1 cellular context compared by ENCODE assay signal in the genomic region with DNA sequence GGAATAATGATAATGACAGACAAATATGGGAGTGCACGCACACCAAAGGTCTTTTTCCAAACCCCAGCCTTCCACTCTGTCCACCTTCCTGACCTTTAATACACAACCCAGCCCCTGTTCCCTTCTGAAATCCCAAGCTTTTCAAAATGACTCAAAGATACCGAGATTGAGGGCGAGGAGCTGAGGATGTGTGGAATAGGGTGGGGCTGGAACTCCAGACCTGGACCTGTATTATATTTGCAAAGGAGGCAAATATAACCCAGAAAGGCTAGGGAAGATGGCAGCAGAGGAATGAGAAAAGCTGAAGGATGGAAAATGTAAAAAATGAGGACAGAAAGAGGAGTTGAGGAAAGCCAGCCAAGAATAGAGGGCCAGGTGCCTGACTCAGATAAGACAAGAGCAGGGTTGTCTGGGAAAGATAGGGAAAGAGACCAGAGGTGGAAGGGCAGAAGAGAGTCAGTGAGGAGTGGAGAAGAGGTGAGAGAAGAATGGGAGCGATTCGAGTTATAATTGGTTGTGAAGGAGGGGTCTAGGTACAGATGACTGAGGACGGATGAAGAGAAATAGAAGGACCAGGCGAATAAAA.
TF ChIP-seq lines count a peak whose summit lies in the region.

No MANE protein-coding gene starts in this region.

TF ChIP-seq in GM23338, 12 proteins besides CTCF, POLR2A, EP300 and RAD21 (continued from another document):
- no peak for TF ChIP-seq ZNF462 (CRISPR knock-in tag; IDR thresholded peaks at IDR 0.05)
- no peak for TF ChIP-seq EZH2 (IDR thresholded peaks at IDR 0.05; ENCODE audit: low read depth, unreplicated experiment)
- no peak for TF ChIP-seq CREB1 (CRISPR knock-in tag; IDR thresholded peaks at IDR 0.05; ENCODE audit: low read depth)
- TF ChIP-seq, protein P1, sequence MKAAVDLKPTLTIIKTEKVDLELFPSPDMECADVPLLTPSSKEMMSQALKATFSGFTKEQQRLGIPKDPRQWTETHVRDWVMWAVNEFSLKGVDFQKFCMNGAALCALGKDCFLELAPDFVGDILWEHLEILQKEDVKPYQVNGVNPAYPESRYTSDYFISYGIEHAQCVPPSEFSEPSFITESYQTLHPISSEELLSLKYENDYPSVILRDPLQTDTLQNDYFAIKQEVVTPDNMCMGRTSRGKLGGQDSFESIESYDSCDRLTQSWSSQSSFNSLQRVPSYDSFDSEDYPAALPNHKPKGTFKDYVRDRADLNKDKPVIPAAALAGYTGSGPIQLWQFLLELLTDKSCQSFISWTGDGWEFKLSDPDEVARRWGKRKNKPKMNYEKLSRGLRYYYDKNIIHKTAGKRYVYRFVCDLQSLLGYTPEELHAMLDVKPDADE (IDR thresholded peaks at IDR 0.05), result no peak
- TF ChIP-seq NANOG (IDR thresholded peaks at IDR 0.05; ENCODE audit: borderline replicate concordance), result no peak
- no peak for TF ChIP-seq JUNB (IDR thresholded peaks at IDR 0.05; ENCODE audit: unreplicated experiment)
- no peak for TF ChIP-seq POLR2AphosphoS5 (IDR thresholded peaks at IDR 0.05; ENCODE audit: low read depth)
- TF ChIP-seq EZH2phosphoT487 (IDR thresholded peaks at IDR 0.05; ENCODE audit: unreplicated experiment), result no peak
- no peak for TF ChIP-seq STAT1 (IDR thresholded peaks at IDR 0.05; ENCODE audit: unreplicated experiment)
- TF ChIP-seq REST (IDR thresholded peaks at IDR 0.05; ENCODE audit: unreplicated experiment), result no peak
